Comparison of ENCODE assay signal across 8 cellular contexts in genomic region chr2:119659601-119660342, GRCh38. TPM values are rescaled to one million over a fixed set of nuclear protein-coding genes. Genes with fewer than 3 reads are reported as not detected.
A peak's percentile ranks its signal among the peaks of the same experiment; 100 is the strongest.
DNase-seq lines count a peak whose midpoint lies in the region; ATAC-seq and TF ChIP-seq lines count a peak whose summit lies in the region.

No MANE protein-coding gene starts in this region.

- no peak overlapping the region for H3K4me3 Mint-ChIP-seq in natural killer cell
- H3K4me3 Mint-ChIP-seq in natural killer cell treated with Interleukin-12 subunit alpha and Interleukin-12 subunit beta and Interleukin-15 and Interleukin-18, amount 100 ng/mL, for 72 hours, result no peak overlapping the region

- intact Hi-C loops in natural killer cell (cut with micrococcal nuclease) (loop anchor here (5.0 kb wide), 1 partner anchor 777 kb away; no protein-coding TSS in a partner anchor), ovary (cut with DNase I) (loop anchor here in 1 of 4 donors (10.0 kb wide), 1 partner anchor 255 kb away; no protein-coding TSS in a partner anchor)

- WGBS in ovary, 3 donors, result 61 to 64% (median 64%) methylated on average over 8 of the region's 8 CpGs

- peaks cover 11 to 24% of the 10 kb centered on the region in 2 donors for H3K27me3 Mint-ChIP-seq in natural killer cell (ENCODE audit: low read depth in 2 of 2)
- peaks cover 20 to 35% of the 10 kb centered on the region in 2 donors for H3K27me3 Mint-ChIP-seq in natural killer cell treated with Interleukin-12 subunit alpha and Interleukin-12 subunit beta and Interleukin-15 and Interleukin-18, amount 100 ng/mL, for 72 hours

- H3K27ac ChIP-seq in ovary, result no peak overlapping the region

- no peak for TF ChIP-seq POLR2A in ovary (IDR thresholded peaks at IDR 0.05)

- no peaks in the 10 kb centered on the region for H3K4me1 ChIP-seq in ovary (ENCODE audit: insufficient read depth)

- peak; percentile 50 to 61 (median 55) for ATAC-seq in natural killer cell
- no peak for ATAC-seq in natural killer cell treated with Interleukin-12 subunit alpha and Interleukin-12 subunit beta and Interleukin-15 and Interleukin-18, amount 100 ng/mL, for 72 hours

- DNase-seq in natural killer cell, result no peak
- DNase-seq in natural killer cell treated with Interleukin-12 subunit alpha and Interleukin-12 subunit beta and Interleukin-15 and Interleukin-18, amount 100 ng/mL, for 72 hours (ENCODE audit: low spot score), result no peak
- DNase-seq in NCI-H1105 treated with DMSO at 0.1 percent for 48 hours (lab: John Stamatoyannopoulos, UW), result peak; percentile 34
- DNase-seq in activated CD4-positive, alpha-beta T cell treated with anti-CD3 and anti-CD28 coated beads for 4 hours, result peak; percentile 22 to 45
- DNase-seq in fibroblast of gingiva (ENCODE audit: low read depth), result peak; percentile 25
- DNase-seq in ovary, result peak in 2 of 5 donors; percentile 18 to 26
- no peak for DNase-seq in GF-D8 (lab: John Stamatoyannopoulos, UW)
- DNase-seq in hepatic stellate cell (ENCODE audit: low spot score), result no peak

- peak; percentile 73 for TF ChIP-seq CTCF in natural killer cell (IDR thresholded peaks at IDR 0.05)
- TF ChIP-seq CTCF in ovary (IDR thresholded peaks at IDR 0.05), result peak in 2 of 3 donors; percentile 15 to 26

- H3K4me1 Mint-ChIP-seq in natural killer cell, result peaks cover 13 to 16% of the 10 kb centered on the region in 2 donors
- H3K4me1 Mint-ChIP-seq in natural killer cell treated with Interleukin-12 subunit alpha and Interleukin-12 subunit beta and Interleukin-15 and Interleukin-18, amount 100 ng/mL, for 72 hours (ENCODE audit: low read depth in 2 of 2), result peaks cover 6 to 7% of the 10 kb centered on the region in 2 donors

- no peaks in the 10 kb centered on the region for H3K36me3 ChIP-seq in ovary

- peaks cover 4% of the 10 kb centered on the region for H3K36me3 Mint-ChIP-seq in natural killer cell
- peaks cover 4% of the 10 kb centered on the region for H3K36me3 Mint-ChIP-seq in natural killer cell treated with Interleukin-12 subunit alpha and Interleukin-12 subunit beta and Interleukin-15 and Interleukin-18, amount 100 ng/mL, for 72 hours

- no peaks in the 10 kb centered on the region for H3K9me3 ChIP-seq in ovary

- no peak for TF ChIP-seq EP300 in ovary (IDR thresholded peaks at IDR 0.05)

- H3K9me3 Mint-ChIP-seq in natural killer cell, result no peaks in the 10 kb centered on the region
- peaks cover 3% of the 10 kb centered on the region for H3K9me3 Mint-ChIP-seq in natural killer cell treated with Interleukin-12 subunit alpha and Interleukin-12 subunit beta and Interleukin-15 and Interleukin-18, amount 100 ng/mL, for 72 hours

- no peak overlapping the region for H3K4me3 ChIP-seq in ovary

- H3K27me3 ChIP-seq in ovary, result no peaks in the 10 kb centered on the region

- no peak overlapping the region for H3K27ac Mint-ChIP-seq in natural killer cell
- H3K27ac Mint-ChIP-seq in natural killer cell treated with Interleukin-12 subunit alpha and Interleukin-12 subunit beta and Interleukin-15 and Interleukin-18, amount 100 ng/mL, for 72 hours, result no peak overlapping the region

RNA-seq across cellular contexts. Expression of gene TMEM177, which starts 19.2 kb away (rescaled TPM):
- total RNA-seq in natural killer cell (1 to 10 TPM; 1.2 to 2.8 (median 2.6) TPM), ovary (10 to 100 TPM in 5 of 7 donors, 1 to 10 TPM in 2; 5.7 to 19.0 (median 11.7) TPM)
- total RNA-seq in natural killer cell treated with Interleukin-12 subunit alpha and Interleukin-12 subunit beta and Interleukin-15 and Interleukin-18, amount 100 ng/mL, for 72 hours, result 10 to 100 TPM in 1 of 2 donors, 1 to 10 TPM in 1; 8.9 to 14.7 TPM
- polyA plus RNA-seq in ovary, result 1 to 10 TPM; 5.9 to 8.5 TPM

Comparison
In these comparisons a context has a peak if more than half of its experiments do, and no peak if none do; other contexts are left out.
1. ATAC-seq: peak in natural killer cell (3 of 3); none in natural killer cell treated with Interleukin-12 subunit alpha and Interleukin-12 subunit beta and Interleukin-15 and Interleukin-18, amount 100 ng/mL, for 72 hours (0 of 2).
2. DNase-seq: peak in NCI-H1105 treated with DMSO at 0.1 percent for 48 hours (single experiment), activated CD4-positive, alpha-beta T cell treated with anti-CD3 and anti-CD28 coated beads for 4 hours (2 of 2) and fibroblast of gingiva (single experiment); none in natural killer cell (single experiment), natural killer cell treated with Interleukin-12 subunit alpha and Interleukin-12 subunit beta and Interleukin-15 and Interleukin-18, amount 100 ng/mL, for 72 hours (single experiment), GF-D8 (single experiment) and hepatic stellate cell (single experiment).